ENCODE assay signal across 21 cellular contexts in genomic region chr3:114119776-114120175, GRCh38. TPM values are rescaled to one million over a fixed set of nuclear protein-coding genes. Genes with fewer than 3 reads are reported as not detected.
DNase-seq lines count a peak whose midpoint lies in the region; ATAC-seq and TF ChIP-seq lines count a peak whose summit lies in the region.
"Had no signal": no experiment of that assay in that cellular context is flagged by ENCODE, and none has a peak within 500 bp of the region (broad histone marks: within the 10 kb centered on the region; RNA-seq: fewer than 3 reads in every experiment).

No MANE protein-coding gene starts in this region.

- H3K9me3 Mint-ChIP-seq in nephron, result no peaks in the 10 kb centered on the region
- H3K9me3 Mint-ChIP-seq in Caco-2 (ENCODE audit: unreplicated experiment), result no peaks in the 10 kb centered on the region
- H3K9me3 Mint-ChIP-seq in naive thymus-derived CD8-positive, alpha-beta T cell, result no peaks in the 10 kb centered on the region
- H3K9me3 Mint-ChIP-seq: CD4-positive, alpha-beta memory T cell; H9 had no signal

- no peak overlapping the region; the same call in 1 of the 2 replicates for H2AFZ ChIP-seq in SK-N-SH (ENCODE audit: low read depth)

- intact Hi-C loops in Caco-2 (cut with micrococcal nuclease; ENCODE audit: unreplicated experiment), result no loop called here

- H3F3A ChIP-seq in SK-N-SH (replicated peaks; ENCODE audit: insufficient read depth), result peaks cover 4% of the 10 kb centered on the region

- H3K4me1 ChIP-seq in SK-N-SH (ENCODE audit: control insufficient read depth in 1 of 2, insufficient read depth in 2 of 2, low read depth in 1 of 2, low read length in 1 of 2) (peaks cover 0 to 13% of the 10 kb centered on the region in 2 experiments; a peak in 1 of 4 replicates), Caco-2 (peaks cover 9% of the 10 kb centered on the region; the same call in 1 of the 2 replicates)
- H3K4me1 ChIP-seq: BLaER1 had no signal

- H3K4me3 Mint-ChIP-seq in nephron, result no peak overlapping the region
- no peak overlapping the region for H3K4me3 Mint-ChIP-seq in Caco-2 (ENCODE audit: unreplicated experiment)
- no peak overlapping the region for H3K4me3 Mint-ChIP-seq in naive thymus-derived CD8-positive, alpha-beta T cell
- H3K4me3 Mint-ChIP-seq: CD14-positive monocyte; CD4-positive, alpha-beta memory T cell; H9 had no signal

- no peaks in the 10 kb centered on the region for H3K27me3 Mint-ChIP-seq in nephron (ENCODE audit: low read depth)
- H3K27me3 Mint-ChIP-seq in Caco-2 (ENCODE audit: insufficient read depth, unreplicated experiment), result peaks cover 4% of the 10 kb centered on the region
- peaks cover 2 to 10% (median 9%) of the 10 kb centered on the region in 5 donors for H3K27me3 Mint-ChIP-seq in naive thymus-derived CD8-positive, alpha-beta T cell
- H3K27me3 Mint-ChIP-seq: CD4-positive, alpha-beta memory T cell had no signal

- H3K79me2 ChIP-seq in SK-N-SH (ENCODE audit: insufficient read depth), result no peaks in the 10 kb centered on the region

- no peak overlapping the region for H3K9ac ChIP-seq in SK-N-SH
- H3K9ac ChIP-seq: BLaER1 had no signal

- H3K4me2 ChIP-seq in SK-N-SH, result peak overlapping the region; percentile 23; the same call in 1 of the 2 replicates
- H3K4me2 ChIP-seq: BLaER1 had no signal

- H3K36me3 ChIP-seq in SK-N-SH (replicated peaks in 1 of 2; ENCODE audit: control insufficient read depth in 1 of 2, insufficient read depth in 2 of 2, low read length in 1 of 2) (no peaks in the 10 kb centered on the region), Caco-2 (ENCODE audit: control insufficient read depth, insufficient read depth, low read length) (no peaks in the 10 kb centered on the region)
- H3K36me3 ChIP-seq: BLaER1 had no signal

- no peaks in the 10 kb centered on the region for H3K36me3 Mint-ChIP-seq in nephron (ENCODE audit: low read depth)
- H3K36me3 Mint-ChIP-seq in Caco-2 (ENCODE audit: insufficient read depth, unreplicated experiment), result no peaks in the 10 kb centered on the region
- H3K36me3 Mint-ChIP-seq in naive thymus-derived CD8-positive, alpha-beta T cell, result no peaks in the 10 kb centered on the region
- H3K36me3 Mint-ChIP-seq: CD14-positive monocyte; CD4-positive, alpha-beta memory T cell had no signal

- no TSS peak for BruUV-seq in Caco-2 (replicated peaks; lab: Mats Ljungman, UMichigan)

- H3K4me3 ChIP-seq in SK-N-SH (ENCODE audit: low read depth in 2 of 2, low read length in 1 of 2) (no peak overlapping the region), choroid plexus epithelial cell (ENCODE audit: low read depth, low read length) (no peak overlapping the region), Caco-2 (ENCODE audit: low read depth, low read length) (no peak overlapping the region)
- H3K4me3 ChIP-seq: BLaER1, GM12878 had no signal

- peak overlapping the region; percentile 92 to 96 (median 93) for H3K27ac Mint-ChIP-seq in nephron
- no peak overlapping the region for H3K27ac Mint-ChIP-seq in Caco-2 (ENCODE audit: unreplicated experiment)
- no peak overlapping the region for H3K27ac Mint-ChIP-seq in naive thymus-derived CD8-positive, alpha-beta T cell
- H3K27ac Mint-ChIP-seq: CD14-positive monocyte; CD4-positive, alpha-beta memory T cell; H9 had no signal

- H3K4me1 Mint-ChIP-seq in nephron (peaks cover 29% of the 10 kb centered on the region), Caco-2 (ENCODE audit: low read depth, unreplicated experiment) (peaks cover 6% of the 10 kb centered on the region)
- H3K4me1 Mint-ChIP-seq in naive thymus-derived CD8-positive, alpha-beta T cell, result no peaks in the 10 kb centered on the region
- H3K4me1 Mint-ChIP-seq: CD14-positive monocyte; CD4-positive, alpha-beta memory T cell had no signal

- TF ChIP-seq CTCF in SK-N-SH (IDR thresholded peaks at IDR 0.05) (no peak), choroid plexus epithelial cell (conservative IDR thresholded peaks at IDR 0.05; ENCODE audit: low read depth, low read length) (no peak), nephron (IDR thresholded peaks at IDR 0.05; ENCODE audit: unreplicated experiment in 3 of 3) (no peak), Caco-2 (IDR thresholded peaks at IDR 0.05; ENCODE audit: insufficient read depth in 1 of 2, low read depth in 1 of 2, low read length in 1 of 2, severe bottlenecking in 1 of 2, unreplicated experiment in 1 of 2) (no peak)

- H3K9me2 ChIP-seq in SK-N-SH, result no peaks in the 10 kb centered on the region

- TF ChIP-seq RAD21 in SK-N-SH (IDR thresholded peaks at IDR 0.05; ENCODE audit: low read length), result no peak

- DNase-seq in SK-N-SH (no peak), choroid plexus epithelial cell (ENCODE audit: low read depth) (peak; percentile 23), Caco-2 (no peak)
- no peak for DNase-seq in naive thymus-derived CD8-positive, alpha-beta T cell
- DNase-seq: 8988T; CD4-positive, alpha-beta memory T cell; DMS 273 treated with DMSO at 0.1 percent for 48 hours; DMS53; DND-41; EL; H9 had no signal

- no peak for TF ChIP-seq EP300 in SK-N-SH (IDR thresholded peaks at IDR 0.05; ENCODE audit: borderline replicate concordance in 1 of 2, low read depth in 1 of 2, low read length in 1 of 2)

- POLR2A ChIA-PET in SK-N-SH (lab: Yijun Ruan, JAX) (no interaction called here), Caco-2 (lab: Charles Lee) (no interaction called here)
- POLR2A ChIA-PET in naive thymus-derived CD8-positive, alpha-beta T cell (lab: Charles Lee), result no interaction called here

- CTCF ChIA-PET in SK-N-SH (lab: Yijun Ruan, JAX), result interaction anchor here (0.6 kb wide), 1 partner anchor 10 kb away, joined by 3 read pairs; no protein-coding TSS in a partner anchor
- CTCF ChIA-PET in Caco-2 (lab: Charles Lee), result no interaction called here

- ATAC-seq in SK-N-SH treated with all-trans-retinoic acid at 6 μM for 48 hours, result no peak
- no peak for ATAC-seq in GM19467 (IDR thresholded peaks at IDR 0.05; ENCODE audit: unreplicated experiment)
- ATAC-seq in naive thymus-derived CD8-positive, alpha-beta T cell, result no peak
- ATAC-seq: GM12878, HepG2 had no signal

- H3K27me3 ChIP-seq in SK-N-SH (ENCODE audit: insufficient read depth), result no peaks in the 10 kb centered on the region
- no peaks in the 10 kb centered on the region for H3K27me3 ChIP-seq in Caco-2 (replicated peaks; ENCODE audit: control insufficient read depth, insufficient read depth, low read length)
- H3K27me3 ChIP-seq: BLaER1 had no signal

- H3K9me3 ChIP-seq in SK-N-SH (no peaks in the 10 kb centered on the region), Caco-2 (no peaks in the 10 kb centered on the region)
- H3K9me3 ChIP-seq: BLaER1 had no signal

- no peaks in the 10 kb centered on the region for H4K20me1 ChIP-seq in SK-N-SH (ENCODE audit: insufficient read depth)
- H4K20me1 ChIP-seq: BLaER1 had no signal

- WGBS in SK-N-SH (ENCODE audit: low lambda C conversion rate), result 25% methylated on average over 1 of the region's 1 CpG

- peak overlapping the region in 1 of 2 experiments; percentile 35; a peak in 1 of 4 replicates for H3K27ac ChIP-seq in SK-N-SH (ENCODE audit: low read depth in 2 of 2, low read length in 1 of 2)
- H3K27ac ChIP-seq: BLaER1 had no signal

TF ChIP-seq in SK-N-SH, 30 proteins besides CTCF, POLR2A, EP300 and RAD21 (continues in another document):
- no peak for TF ChIP-seq RFX5 (IDR thresholded peaks at IDR 0.05; ENCODE audit: low read length)
- TF ChIP-seq JUND (IDR thresholded peaks at IDR 0.05), result no peak
- TF ChIP-seq EZH2phosphoT487 (IDR thresholded peaks at IDR 0.05; ENCODE audit: borderline replicate concordance, low read depth), result no peak
- no peak for TF ChIP-seq RXRA (IDR thresholded peaks at IDR 0.05; ENCODE audit: borderline replicate concordance, low read depth)
- TF ChIP-seq TAF1 (IDR thresholded peaks at IDR 0.05; ENCODE audit: borderline replicate concordance, low read depth, low read length), result no peak
- no peak for TF ChIP-seq SIN3A (IDR thresholded peaks at IDR 0.05; ENCODE audit: borderline replicate concordance, low read depth, low read length)
- TF ChIP-seq RCOR1 (IDR thresholded peaks at IDR 0.05; ENCODE audit: low read length), result no peak
- no peak for TF ChIP-seq USF1 (IDR thresholded peaks at IDR 0.05; ENCODE audit: borderline replicate concordance, low read depth)
- TF ChIP-seq POLR2AphosphoS5 (IDR thresholded peaks at IDR 0.05; ENCODE audit: low read depth, low read length), result no peak

TF ChIP-seq in SK-N-SH treated with all-trans-retinoic acid at 6 μM for 48 hours, 23 proteins besides CTCF, POLR2A, EP300 and RAD21:
- no peak for TF ChIP-seq CSRNP3 (CRISPR knock-in tag; IDR thresholded peaks at IDR 0.05)

RNA-seq across cellular contexts. Expression of gene DRD3, which starts 59.1 kb away (rescaled TPM):
- not detected in 2 replicates for polyA plus RNA-seq in SK-N-SH (2012; rRNA removed)
- polyA plus RNA-seq in SK-N-SH (2012; cell fraction: cytosol; rRNA removed), result not detected in 2 replicates
- not detected in 2 replicates for polyA plus RNA-seq in SK-N-SH (2012; cell fraction: nucleus; rRNA removed)
- not detected in 2 replicates for total RNA-seq in Caco-2 (2022)
- under 1 TPM in 1 of 2 experiments, not detected in 1; 0.23 TPM for total RNA-seq in naive thymus-derived CD8-positive, alpha-beta T cell
- under 1 TPM in 2 of 3 donors, not detected in 1; 0.12 to 0.16 TPM for polyA plus RNA-seq in naive thymus-derived CD8-positive, alpha-beta T cell
- total RNA-seq: A673, G401, GM12878, H9, HepG2 had no signal
- polyA plus RNA-seq: AG04450; CD14-positive monocyte; CD4-positive, alpha-beta memory T cell; GM12878; HepG2 had no signal

Comparison
In these comparisons a context has a peak if more than half of its experiments do, and no peak if none do; other contexts are left out.
1. H3K27ac Mint-ChIP-seq: peak in nephron (3 of 3); none in Caco-2 (single experiment) and naive thymus-derived CD8-positive, alpha-beta T cell (0 of 10).